In the genomic region with DNA sequence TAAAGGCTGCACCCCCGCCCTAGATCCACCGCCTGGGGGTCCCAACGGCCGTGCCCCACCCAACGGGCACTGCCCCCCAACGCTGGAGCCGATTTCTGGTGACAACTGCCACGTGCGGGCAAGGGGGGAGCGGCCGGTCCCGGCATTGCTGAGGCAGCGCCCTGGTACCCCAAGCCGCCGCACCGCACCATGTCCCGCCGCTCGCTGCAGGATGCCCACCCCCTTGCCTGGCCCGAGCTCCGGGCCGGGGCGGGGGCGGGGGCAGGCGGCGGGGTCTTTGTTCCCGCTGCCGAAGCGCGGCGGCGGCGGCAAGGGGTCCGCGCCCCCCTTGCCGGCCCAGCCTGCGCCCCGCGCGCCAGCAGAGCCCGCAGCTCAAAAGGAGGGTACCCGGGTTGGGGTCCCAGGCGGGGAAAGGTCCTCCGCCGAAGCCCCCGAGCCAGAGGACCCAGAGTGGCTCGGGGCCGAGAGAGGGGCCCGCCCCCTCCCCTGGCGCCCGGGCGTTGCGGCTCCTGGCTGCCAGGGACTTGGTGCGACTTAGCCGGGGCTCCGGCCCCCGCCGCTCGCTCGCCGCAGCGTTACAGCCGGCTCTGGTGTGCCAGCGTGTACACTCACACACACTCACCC, we compare ENCODE assay signal across 8 cellular contexts. TPM values are rescaled to one million over a fixed set of nuclear protein-coding genes. Genes with fewer than 3 reads are reported as not detected.
A peak's percentile ranks its signal among the peaks of the same experiment; 100 is the strongest.
DNase-seq lines count a peak whose midpoint lies in the region; ATAC-seq, FAIRE-seq and TF ChIP-seq lines count a peak whose summit lies in the region.

No MANE protein-coding gene starts in this region.

- no peaks in the 10 kb centered on the region for H3K36me3 ChIP-seq in stomach smooth muscle (ENCODE audit: control insufficient read depth in 2 of 2, insufficient read depth in 2 of 2, low read length in 2 of 2)

- H3K27me3 Mint-ChIP-seq in activated T-helper 1 cell treated with anti-CD3 and anti-CD28 coated beads, Interleukin-12 subunit alpha, Interleukin-12 subunit beta, Interleukin-2, Interleukin-4 antibody, amounts not matched to agents 30 ng/mL and 10 ng/mL and 1 ng/mL, durations not matched to agents 14 hours and 24 hours and 36 hours (ENCODE audit: insufficient read depth), result no peaks in the 10 kb centered on the region

- peak overlapping the region; percentile 60 for H3K27ac ChIP-seq in C4-2B
- no peak overlapping the region for H3K27ac ChIP-seq in stomach smooth muscle (ENCODE audit: low read length)

- intact Hi-C loops in activated T-helper 1 cell treated with anti-CD3 and anti-CD28 coated beads, Interleukin-12 subunit alpha, Interleukin-12 subunit beta, Interleukin-2, Interleukin-4 antibody, amounts not matched to agents 30 ng/mL and 10 ng/mL and 1 ng/mL, durations not matched to agents 14 hours and 24 hours and 36 hours (cut with micrococcal nuclease), result no loop called here

- ATAC-seq in HG02588 (IDR thresholded peaks at IDR 0.05; ENCODE audit: unreplicated experiment), result peak; percentile 20
- no peak for ATAC-seq in HG02623 (IDR thresholded peaks at IDR 0.05; ENCODE audit: unreplicated experiment)

- peak overlapping the region; percentile 77 for H3K27ac Mint-ChIP-seq in activated T-helper 1 cell treated with anti-CD3 and anti-CD28 coated beads, Interleukin-12 subunit alpha, Interleukin-12 subunit beta, Interleukin-2, Interleukin-4 antibody, amounts not matched to agents 30 ng/mL and 10 ng/mL and 1 ng/mL, durations not matched to agents 14 hours and 24 hours and 36 hours

- peaks cover 18% of the 10 kb centered on the region for H3K4me1 ChIP-seq in stomach smooth muscle (ENCODE audit: control insufficient read depth, insufficient read depth, low read length)

- no peak for TF ChIP-seq POLR2A in GM12892 (IDR thresholded peaks at IDR 0.05; ENCODE audit: low read depth, low read length)

- FAIRE-seq in GM12892 (lab: Jason Lieb, UNC), result no peak

- peaks cover 40% of the 10 kb centered on the region for H3K36me3 Mint-ChIP-seq in activated T-helper 1 cell treated with anti-CD3 and anti-CD28 coated beads, Interleukin-12 subunit alpha, Interleukin-12 subunit beta, Interleukin-2, Interleukin-4 antibody, amounts not matched to agents 30 ng/mL and 10 ng/mL and 1 ng/mL, durations not matched to agents 14 hours and 24 hours and 36 hours (ENCODE audit: low read depth)

- H3K27me3 ChIP-seq in stomach smooth muscle (ENCODE audit: control insufficient read depth in 1 of 2, insufficient read depth in 2 of 2, low read length in 2 of 2), result peaks cover 32 to 39% of the 10 kb centered on the region in 2 donors

- H3K4me3 Mint-ChIP-seq in activated T-helper 1 cell treated with anti-CD3 and anti-CD28 coated beads, Interleukin-12 subunit alpha, Interleukin-12 subunit beta, Interleukin-2, Interleukin-4 antibody, amounts not matched to agents 30 ng/mL and 10 ng/mL and 1 ng/mL, durations not matched to agents 14 hours and 24 hours and 36 hours, result peak overlapping the region; percentile 97

- H3K4me3 ChIP-seq in iPS-11a (ENCODE audit: low read depth, low read length) (peak overlapping the region; percentile 75), stomach smooth muscle (ENCODE audit: low read length in 2 of 2) (peak overlapping the region; percentile 65 to 76)

- TF ChIP-seq CTCF in C4-2B (conservative IDR thresholded peaks at IDR 0.05), result no peak

- peaks cover 79% of the 10 kb centered on the region for H3K4me1 Mint-ChIP-seq in activated T-helper 1 cell treated with anti-CD3 and anti-CD28 coated beads, Interleukin-12 subunit alpha, Interleukin-12 subunit beta, Interleukin-2, Interleukin-4 antibody, amounts not matched to agents 30 ng/mL and 10 ng/mL and 1 ng/mL, durations not matched to agents 14 hours and 24 hours and 36 hours (ENCODE audit: low read depth)

- no peaks in the 10 kb centered on the region for H3K9me3 Mint-ChIP-seq in activated T-helper 1 cell treated with anti-CD3 and anti-CD28 coated beads, Interleukin-12 subunit alpha, Interleukin-12 subunit beta, Interleukin-2, Interleukin-4 antibody, amounts not matched to agents 30 ng/mL and 10 ng/mL and 1 ng/mL, durations not matched to agents 14 hours and 24 hours and 36 hours

- H3K9ac ChIP-seq in stomach smooth muscle (ENCODE audit: low read length in 2 of 2), result peak overlapping the region in 1 of 2 donors; percentile 15

- no peak for DNase-seq in activated T-helper 1 cell treated with anti-CD3 and anti-CD28 coated beads, Interleukin-12 subunit alpha, Interleukin-12 subunit beta, Interleukin-2, Interleukin-4 antibody, amounts not matched to agents 30 ng/mL and 10 ng/mL and 1 ng/mL, durations not matched to agents 14 hours and 24 hours and 36 hours (ENCODE audit: low spot score)
- no peak for DNase-seq in COLO829 (ENCODE audit: low spot score)
- DNase-seq in GM12892 (ENCODE audit: insufficient read length), result no peak

- no peaks in the 10 kb centered on the region for H3K9me3 ChIP-seq in stomach smooth muscle (ENCODE audit: control insufficient read depth in 2 of 2, low read length in 2 of 2)

RNA-seq across cellular contexts. Expression of a gene that starts 0.7 kb away (rescaled TPM):
- total RNA-seq in activated T-helper 1 cell treated with anti-CD3 and anti-CD28 coated beads, Interleukin-12 subunit alpha, Interleukin-12 subunit beta, Interleukin-2, Interleukin-4 antibody, amounts not matched to agents 30 ng/mL and 10 ng/mL and 1 ng/mL, durations not matched to agents 14 hours and 24 hours and 36 hours, result 102 TPM in 2 replicates
- 61.4 TPM for polyA plus RNA-seq in GM12892 (2012; ENCODE audit: missing spikeins)

RNA-seq across cellular contexts. Expression of a gene that starts 27.9 kb away (rescaled TPM):
- 55.4 and 56.0 TPM in 2 replicates for total RNA-seq in activated T-helper 1 cell treated with anti-CD3 and anti-CD28 coated beads, Interleukin-12 subunit alpha, Interleukin-12 subunit beta, Interleukin-2, Interleukin-4 antibody, amounts not matched to agents 30 ng/mL and 10 ng/mL and 1 ng/mL, durations not matched to agents 14 hours and 24 hours and 36 hours
- 62.5 TPM for polyA plus RNA-seq in GM12892 (2012; ENCODE audit: missing spikeins)
